Comparison of ENCODE assay signal across 8 cellular contexts in genomic region chr20:10469599-10469998, GRCh38. TPM values are rescaled to one million over a fixed set of nuclear protein-coding genes. Genes with fewer than 3 reads are reported as not detected.
DNase-seq lines count a peak whose midpoint lies in the region; ATAC-seq and TF ChIP-seq lines count a peak whose summit lies in the region.

No MANE protein-coding gene starts in this region.

- H3K36me3 ChIP-seq in brain microvascular endothelial cell (replicated peaks) = no peaks in the 10 kb centered on the region

- H3K27ac Mint-ChIP-seq in immature natural killer cell = peak overlapping the region in 1 of 6 donors; percentile 46

- in situ Hi-C loops in brain microvascular endothelial cell (cut with HindIII; ENCODE audit: low pct_ligation_motif_present, low sequenced_read_pairs) = no loop called here

- no peak overlapping the region for H3K27ac ChIP-seq in brain microvascular endothelial cell

- H3K4me3 Mint-ChIP-seq in immature natural killer cell = no peak overlapping the region

- TF ChIP-seq CTCF in brain microvascular endothelial cell (IDR thresholded peaks at IDR 0.05; ENCODE audit: low read depth, low read length, missing control alignments) = peak; percentile 71

- peaks cover 9 to 13% of the 10 kb centered on the region in 2 donors for H3K4me1 Mint-ChIP-seq in immature natural killer cell

- no peaks in the 10 kb centered on the region for H3K27me3 ChIP-seq in brain microvascular endothelial cell (replicated peaks)

- ATAC-seq in HG03442 (IDR thresholded peaks at IDR 0.05; ENCODE audit: unreplicated experiment) = peak; percentile 46

- H3K27me3 Mint-ChIP-seq in immature natural killer cell (ENCODE audit: low read depth in 3 of 3) = peaks cover 0 to 1% (median 0%) of the 10 kb centered on the region in 3 donors

- H3K4me3 ChIP-seq in brain microvascular endothelial cell (ENCODE audit: low read depth, low read length) = no peak overlapping the region

- no peaks in the 10 kb centered on the region for H3K9me3 Mint-ChIP-seq in immature natural killer cell

- peaks cover 0 to 7% (median 0%) of the 10 kb centered on the region in 3 donors for H3K36me3 Mint-ChIP-seq in immature natural killer cell

- peak; percentile 63 for DNase-seq in Daoy (ENCODE audit: low read depth)
- DNase-seq in NCI-H526 treated with DMSO at 0.1 percent for 48 hours (lab: John Stamatoyannopoulos, UW) = peak; percentile 40
- peak; percentile 88 for DNase-seq in brain microvascular endothelial cell
- peak; percentile 39 to 51 (median 43) for DNase-seq in immature natural killer cell
- peak; percentile 86 for DNase-seq in stromal cell of bone marrow (ENCODE audit: low read depth)
- DNase-seq in NK-92 (lab: John Stamatoyannopoulos, UW; ENCODE audit: unreplicated experiment) = no peak
- DNase-seq in OCI-M2 (lab: John Stamatoyannopoulos, UW; ENCODE audit: unreplicated experiment) = no peak

RNA-seq across cellular contexts. Expression of gene SLX4IP, which starts 34.5 kb away (rescaled TPM):
- total RNA-seq in Daoy (2014; rRNA removed; shearing (Covaris generic)) = 3.1 and 3.6 TPM in 2 replicates
- polyA plus RNA-seq in immature natural killer cell = 1 to 10 TPM in 1 of 3 donors, under 1 TPM in 2; 0.52 to 1.6 (median 0.75) TPM

RNA-seq across cellular contexts. Expression of gene MKKS, which starts 35.6 kb away (rescaled TPM):
- 6.4 and 7.1 TPM in 2 replicates for total RNA-seq in Daoy (2014; rRNA removed; shearing (Covaris generic))
- polyA plus RNA-seq in immature natural killer cell = 10 to 100 TPM; 17.3 to 27.5 (median 26.8) TPM

Comparison
In these comparisons a context has a peak if more than half of its experiments do, and no peak if none do; other contexts are left out.
1. DNase-seq: peak in Daoy (single experiment), NCI-H526 treated with DMSO at 0.1 percent for 48 hours (single experiment), brain microvascular endothelial cell (single experiment), immature natural killer cell (3 of 3) and stromal cell of bone marrow (single experiment); none in NK-92 (single experiment) and OCI-M2 (single experiment).